In the genomic region with DNA sequence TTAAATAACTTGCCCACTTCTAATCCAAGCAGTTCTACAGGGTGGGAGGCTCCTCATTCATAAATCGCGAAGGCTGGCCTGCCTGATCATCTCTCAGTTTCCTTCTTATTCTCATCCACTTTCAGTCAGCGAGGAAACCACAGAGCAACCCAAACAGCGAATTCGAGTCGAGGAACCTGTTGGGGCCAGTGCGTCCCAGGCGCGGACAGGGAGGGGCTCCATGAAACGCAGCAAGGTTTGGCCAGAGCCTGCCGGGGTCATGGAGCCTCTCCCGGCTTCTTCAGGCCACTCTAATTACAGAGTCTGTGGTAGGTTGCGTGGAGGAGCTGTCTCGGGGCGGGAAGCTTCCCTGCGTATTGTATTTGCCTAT, we compare ENCODE assay signal across 1 cellular context.
TF ChIP-seq lines count a peak whose summit lies in the region.

No MANE protein-coding gene starts in this region.

TF ChIP-seq in H1, 55 proteins besides CTCF, POLR2A, EP300 and RAD21:
- no peak for TF ChIP-seq SUZ12 (IDR thresholded peaks at IDR 0.05; ENCODE audit: low read length)
- no peak for TF ChIP-seq KDM4A (IDR thresholded peaks at IDR 0.05; ENCODE audit: low read depth, low read length, severe bottlenecking)
- TF ChIP-seq CHD2 (IDR thresholded peaks at IDR 0.05; ENCODE audit: low read length) = no peak
- TF ChIP-seq RNF2 (IDR thresholded peaks at IDR 0.05; ENCODE audit: borderline replicate concordance, low read depth, low read length, missing control alignments, poor library complexity, severe bottlenecking) = no peak
- TF ChIP-seq KDM5A (IDR thresholded peaks at IDR 0.05; ENCODE audit: low read length) = no peak
- TF ChIP-seq TEAD4 (IDR thresholded peaks at IDR 0.05; ENCODE audit: low read depth, low read length) = no peak
- TF ChIP-seq, protein P1, sequence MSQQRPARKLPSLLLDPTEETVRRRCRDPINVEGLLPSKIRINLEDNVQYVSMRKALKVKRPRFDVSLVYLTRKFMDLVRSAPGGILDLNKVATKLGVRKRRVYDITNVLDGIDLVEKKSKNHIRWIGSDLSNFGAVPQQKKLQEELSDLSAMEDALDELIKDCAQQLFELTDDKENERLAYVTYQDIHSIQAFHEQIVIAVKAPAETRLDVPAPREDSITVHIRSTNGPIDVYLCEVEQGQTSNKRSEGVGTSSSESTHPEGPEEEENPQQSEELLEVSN (IDR thresholded peaks at IDR 0.05) = no peak
- no peak for TF ChIP-seq CREB1 (IDR thresholded peaks at IDR 0.05)
- no peak for TF ChIP-seq BACH1 (IDR thresholded peaks at IDR 0.05; ENCODE audit: low read length)
- no peak for TF ChIP-seq CHD1 (IDR thresholded peaks at IDR 0.05; ENCODE audit: low read depth, low read length)
- no peak for TF ChIP-seq EGR1 (IDR thresholded peaks at IDR 0.05; ENCODE audit: borderline replicate concordance, low read depth, low read length)
- TF ChIP-seq HDAC6 (IDR thresholded peaks at IDR 0.05; ENCODE audit: low read depth, low read length) = no peak
- no peak for TF ChIP-seq SIN3A (conservative IDR thresholded peaks at IDR 0.05 in 1 of 2, IDR thresholded peaks at IDR 0.05 in 1 of 2; ENCODE audit: low read depth in 1 of 2, low read length in 2 of 2)
- no peak for TF ChIP-seq JUND (IDR thresholded peaks at IDR 0.05; ENCODE audit: low read length)
- no peak for TF ChIP-seq NRF1 (IDR thresholded peaks at IDR 0.05; ENCODE audit: low read depth, low read length)
- TF ChIP-seq RXRA (IDR thresholded peaks at IDR 0.05; ENCODE audit: insufficient read depth, low read depth, low read length) = no peak
- TF ChIP-seq CBX5 (IDR thresholded peaks at IDR 0.05; ENCODE audit: low read depth, low read length) = no peak
